Comparison of ENCODE assay signal across 15 cellular contexts in the genomic region with DNA sequence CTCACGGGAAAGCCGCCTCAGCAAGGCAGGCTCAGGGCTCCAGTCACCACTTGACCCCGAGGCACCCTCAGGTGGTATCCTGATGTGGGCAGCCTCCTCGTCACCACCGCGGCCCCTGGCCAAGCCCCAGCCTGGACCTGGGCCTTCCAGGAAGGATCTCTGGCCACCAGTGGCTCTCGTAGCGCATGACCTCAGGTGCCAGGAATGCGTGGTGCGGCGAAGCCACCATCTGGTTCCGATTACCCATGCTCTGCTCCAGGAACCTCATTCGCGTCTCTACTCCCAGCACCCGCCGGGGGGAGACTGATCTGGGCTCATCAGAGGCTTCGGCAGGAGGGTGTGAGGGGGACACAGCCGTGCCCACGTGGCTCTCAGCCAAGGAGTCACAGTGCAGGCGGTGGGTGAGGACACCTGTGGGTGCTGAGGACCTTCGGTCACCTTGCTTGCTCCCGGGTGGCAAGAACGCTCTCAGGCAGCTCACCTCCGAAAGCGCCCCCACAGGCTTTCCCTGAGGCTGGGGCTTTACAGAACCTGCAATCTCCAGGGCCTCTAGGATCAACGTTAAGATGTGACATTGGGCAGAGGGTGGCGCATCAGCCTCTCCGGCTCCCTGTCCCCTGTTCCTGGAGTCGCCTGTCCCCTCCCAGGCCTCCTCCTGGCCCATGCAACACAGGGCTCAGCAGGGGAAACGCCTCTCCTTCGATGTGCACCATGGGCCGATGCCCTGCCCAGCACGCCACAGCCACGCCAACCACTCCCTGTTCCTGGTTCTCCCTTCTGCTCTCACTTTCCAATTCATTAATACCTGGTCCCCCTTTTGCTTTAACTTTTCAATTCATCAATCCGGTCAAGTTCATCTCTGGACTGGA. TPM values are rescaled to one million over a fixed set of nuclear protein-coding genes. Genes with fewer than 3 reads are reported as not detected.
DNase-seq lines count a peak whose midpoint lies in the region; ATAC-seq and TF ChIP-seq lines count a peak whose summit lies in the region.
"Had no signal": no experiment of that assay in that cellular context is flagged by ENCODE, and none has a peak within 500 bp of the region (broad histone marks: within the 10 kb centered on the region; RNA-seq: fewer than 3 reads in every experiment).

No MANE protein-coding gene starts in this region.

- no peak overlapping the region for H2AK5ac ChIP-seq in mesenchymal stem cell (ENCODE audit: low read length, severe bottlenecking)

- H3K9me3 Mint-ChIP-seq in chondrocyte (ENCODE audit: low read depth) = no peaks in the 10 kb centered on the region
- H3K9me3 Mint-ChIP-seq: central memory CD8-positive, alpha-beta T cell; type B pancreatic cell had no signal

- 88% methylated on average over 35 of the region's 35 CpGs for WGBS in mesenchymal stem cell

- no peak overlapping the region for H2BK15ac ChIP-seq in mesenchymal stem cell (ENCODE audit: low read depth, poor library complexity, severe bottlenecking)

- peak; percentile 77 for DNase-seq in AG04450 (ENCODE audit: low read depth, low spot score)
- DNase-seq in HT1080 (ENCODE audit: low read depth) = peak; percentile 76
- peak; percentile 92 for DNase-seq in chondrocyte (ENCODE audit: low spot score)
- peak; percentile 48 for DNase-seq in mesenchymal stem cell
- no peak for DNase-seq in NCI-H524 (lab: John Stamatoyannopoulos, UW)
- DNase-seq in NAMALWA (ENCODE audit: low spot score) = no peak
- no peak for DNase-seq in GDM1 (lab: John Stamatoyannopoulos, UW)
- DNase-seq: activated CD8-positive, alpha-beta memory T cell treated with anti-CD3 and anti-CD28 coated beads, Interleukin-2, amount 50 U/mL, for 48 hours; NCI-H526 treated with DMSO at 0.1 percent for 48 hours; T-helper 2 cell had no signal

- H3K27ac ChIP-seq in AG04450 (ENCODE audit: low read depth, low read length) = peak overlapping the region; percentile 52
- no peak overlapping the region for H3K27ac ChIP-seq in mesenchymal stem cell (ENCODE audit: low read length, poor library complexity, severe bottlenecking)
- H3K27ac ChIP-seq: BLaER1 treated with 17β-estradiol and CSF1 and Interleukin-3, amounts not matched to agents 10 nM and 100 nM; ovary had no signal

- H3K27me3 ChIP-seq in AG04450 (ENCODE audit: control insufficient read depth, insufficient read depth, low read length) = no peaks in the 10 kb centered on the region
- H3K27me3 ChIP-seq in mesenchymal stem cell (ENCODE audit: control insufficient read depth in 1 of 2, insufficient read depth in 1 of 2, low read length in 2 of 2) = no peaks in the 10 kb centered on the region
- H3K27me3 ChIP-seq: BLaER1 treated with 17β-estradiol and CSF1 and Interleukin-3, amounts not matched to agents 10 nM and 100 nM; ovary had no signal

- no peaks in the 10 kb centered on the region for H3K79me1 ChIP-seq in mesenchymal stem cell (replicated peaks; ENCODE audit: low read length, poor library complexity, severe bottlenecking)

- 0 out of 2 replicates have a peak, but pooled peaks have one; percentile 14 for TF ChIP-seq CTCF in AG04450 (IDR thresholded peaks at IDR 0.05; ENCODE audit: low read depth, low read length)
- TF ChIP-seq CTCF in chondrocyte (IDR thresholded peaks at IDR 0.05) = peak; percentile 42

- POLR2A ChIA-PET in AG04450 (lab: Yijun Ruan, JAX) = no interaction called here

- no peak overlapping the region for H2BK5ac ChIP-seq in mesenchymal stem cell (ENCODE audit: low read depth, low read length, poor library complexity, severe bottlenecking)

- peaks cover 3% of the 10 kb centered on the region for H3K36me3 Mint-ChIP-seq in chondrocyte (ENCODE audit: low read depth)
- H3K36me3 Mint-ChIP-seq: type B pancreatic cell had no signal

- H3K4me1 Mint-ChIP-seq in chondrocyte (ENCODE audit: low read depth) = peaks cover 9% of the 10 kb centered on the region

- no peak overlapping the region for H3K18ac ChIP-seq in mesenchymal stem cell (ENCODE audit: low read depth in 1 of 2, low read length in 2 of 2)

- peaks cover 19% of the 10 kb centered on the region for H3K4me1 ChIP-seq in mesenchymal stem cell (ENCODE audit: control insufficient read depth, insufficient read depth, low read depth, low read length)
- H3K4me1 ChIP-seq: BLaER1 treated with 17β-estradiol and CSF1 and Interleukin-3, amounts not matched to agents 10 nM and 100 nM had no signal

- H4K8ac ChIP-seq in mesenchymal stem cell (ENCODE audit: low read length) = no peak overlapping the region

- no peak overlapping the region for H3K27ac Mint-ChIP-seq in chondrocyte (ENCODE audit: unreplicated experiment)
- H3K27ac Mint-ChIP-seq: type B pancreatic cell had no signal

- H2BK12ac ChIP-seq in mesenchymal stem cell (ENCODE audit: low read length in 2 of 2) = no peak overlapping the region

- H3K4me3 ChIP-seq in AG04450 (ENCODE audit: low read depth, low read length) = no peak overlapping the region
- H3K4me3 ChIP-seq in mesenchymal stem cell (ENCODE audit: insufficient read depth in 1 of 2, low read depth in 1 of 2, low read length in 2 of 2) = peak overlapping the region in 1 of 2 experiments; percentile 46
- H3K4me3 ChIP-seq: BLaER1 treated with 17β-estradiol and CSF1 and Interleukin-3, amounts not matched to agents 10 nM and 100 nM; ovary had no signal

- no peak overlapping the region for H3K23ac ChIP-seq in mesenchymal stem cell (ENCODE audit: low read length in 2 of 2)

- ATAC-seq in HG03280 (IDR thresholded peaks at IDR 0.05; ENCODE audit: unreplicated experiment) = no peak

- CTCF ChIA-PET in AG04450 (lab: Charles Lee) = interaction anchor here (0.7 to 1.2 kb wide), 2 partner anchors 69 to 111 kb away, joined by 3 read pairs; no protein-coding TSS in a partner anchor

- no peaks in the 10 kb centered on the region for H3K27me3 Mint-ChIP-seq in chondrocyte (ENCODE audit: low read depth)
- H3K27me3 Mint-ChIP-seq: central memory CD8-positive, alpha-beta T cell; type B pancreatic cell had no signal

- H3K4me3 Mint-ChIP-seq in chondrocyte (ENCODE audit: unreplicated experiment) = no peak overlapping the region
- H3K4me3 Mint-ChIP-seq: central memory CD8-positive, alpha-beta T cell; type B pancreatic cell had no signal

- no peak overlapping the region for H3K4ac ChIP-seq in mesenchymal stem cell (ENCODE audit: low read depth in 1 of 2, low read length in 2 of 2)

- H3K4me2 ChIP-seq in mesenchymal stem cell (ENCODE audit: low read length, poor library complexity, severe bottlenecking) = no peak overlapping the region
- H3K4me2 ChIP-seq: BLaER1 treated with 17β-estradiol and CSF1 and Interleukin-3, amounts not matched to agents 10 nM and 100 nM had no signal

- H3K9ac ChIP-seq in mesenchymal stem cell (ENCODE audit: low read length) = peak overlapping the region; percentile 58
- H3K9ac ChIP-seq: BLaER1 treated with 17β-estradiol and CSF1 and Interleukin-3, amounts not matched to agents 10 nM and 100 nM had no signal

- H4K91ac ChIP-seq in mesenchymal stem cell (ENCODE audit: low read length) = no peak overlapping the region

- H3K9me3 ChIP-seq in AG04450 (ENCODE audit: control insufficient read depth, insufficient read depth, low read length) (no peaks in the 10 kb centered on the region; the same call in 1 of the 2 replicates), mesenchymal stem cell (ENCODE audit: control insufficient read depth, low read length) (no peaks in the 10 kb centered on the region)
- H3K9me3 ChIP-seq: ovary had no signal

- peaks cover 0 to 56% of the 10 kb centered on the region in 2 experiments for H3K36me3 ChIP-seq in mesenchymal stem cell (ENCODE audit: control insufficient read depth in 1 of 2, insufficient read depth in 2 of 2, low read depth in 1 of 2, low read length in 2 of 2)
- H3K36me3 ChIP-seq: ovary had no signal

- no peak overlapping the region for H2AFZ ChIP-seq in mesenchymal stem cell (ENCODE audit: low read depth, low read length)

- H2BK120ac ChIP-seq in mesenchymal stem cell (ENCODE audit: low read depth, low read length) = no peak overlapping the region

- H3K14ac ChIP-seq in mesenchymal stem cell (ENCODE audit: low read length in 2 of 2) = no peak overlapping the region

RNA-seq across cellular contexts. Expression of a gene that starts 39.0 kb away (rescaled TPM):
- not detected in 2 replicates for polyA plus RNA-seq in AG04450 (2011; rRNA removed)
- not detected in 2 replicates for polyA minus RNA-seq in AG04450 (2011; rRNA and poly(A)+ RNA removed)
- total RNA-seq in HT1080 (2014; rRNA removed; shearing (Covaris generic)) = 0.14 and 0.17 TPM in 2 replicates
- 0.71 and 0.72 TPM in 2 replicates for polyA plus RNA-seq in HT1080 (2015; cell fraction: cytosol; rRNA removed)
- 0.42 and 0.82 TPM in 2 replicates for polyA plus RNA-seq in HT1080 (2015; cell fraction: nucleus; rRNA removed)
- 0.28 to 20.8 TPM in 2 of 3 replicates, not detected in the other for total RNA-seq in chondrocyte
- 2.4 TPM for polyA plus RNA-seq in mesenchymal stem cell (2013, experiment 1 of 2)
- polyA plus RNA-seq in mesenchymal stem cell (2013, experiment 2 of 2) = 2.5 TPM

RNA-seq across cellular contexts. Expression of a gene that starts 55.1 kb away (rescaled TPM):
- polyA plus RNA-seq in AG04450 (2011; rRNA removed) = 1.3 and 1.6 TPM in 2 replicates
- polyA minus RNA-seq in AG04450 (2011; rRNA and poly(A)+ RNA removed) = 0.43 and 0.46 TPM in 2 replicates
- 10.5 and 16.7 TPM in 2 replicates for total RNA-seq in HT1080 (2014; rRNA removed; shearing (Covaris generic))
- 10.7 and 13.0 TPM in 2 replicates for polyA plus RNA-seq in HT1080 (2015; cell fraction: cytosol; rRNA removed)
- 6.0 and 10.0 TPM in 2 replicates for polyA plus RNA-seq in HT1080 (2015; cell fraction: nucleus; rRNA removed)
- total RNA-seq in chondrocyte = 4.9 to 5.3 TPM (median 5.0 TPM) in 3 replicates
- polyA plus RNA-seq in mesenchymal stem cell (2013, experiment 1 of 2) = 3.9 TPM
- polyA plus RNA-seq in mesenchymal stem cell (2013, experiment 2 of 2) = 3.9 TPM

RNA-seq across cellular contexts. Expression of a gene that starts 55.1 kb away (rescaled TPM):
- 9.5 and 13.1 TPM in 2 replicates for polyA plus RNA-seq in AG04450 (2011; rRNA removed)
- 18.6 and 21.3 TPM in 2 replicates for polyA minus RNA-seq in AG04450 (2011; rRNA and poly(A)+ RNA removed)
- total RNA-seq in HT1080 (2014; rRNA removed; shearing (Covaris generic)) = 8.8 and 13.0 TPM in 2 replicates
- 10.7 and 13.5 TPM in 2 replicates for polyA plus RNA-seq in HT1080 (2015; cell fraction: cytosol; rRNA removed)
- polyA plus RNA-seq in HT1080 (2015; cell fraction: nucleus; rRNA removed) = 17.7 and 23.9 TPM in 2 replicates
- total RNA-seq in chondrocyte = 15.6 to 24.5 TPM (median 18.2 TPM) in 3 replicates
- polyA plus RNA-seq in mesenchymal stem cell (2013, experiment 1 of 2) = 6.4 TPM
- polyA plus RNA-seq in mesenchymal stem cell (2013, experiment 2 of 2) = 7.2 TPM

Comparison
In these comparisons a context has a peak if more than half of its experiments do, and no peak if none do; other contexts are left out.
1. DNase-seq: peak in AG04450 (single experiment), HT1080 (single experiment), chondrocyte (single experiment) and mesenchymal stem cell (single experiment); none in NCI-H524 (0 of 2), NAMALWA (single experiment) and GDM1 (single experiment).